ENCODE assay signal across 19 cellular contexts in genomic region chr18:32372047-32372380, GRCh38.
DNase-seq lines count a peak whose midpoint lies in the region; ATAC-seq and TF ChIP-seq lines count a peak whose summit lies in the region.
"Had no signal": no experiment of that assay in that cellular context is flagged by ENCODE, and none has a peak within 500 bp of the region (broad histone marks: within the 10 kb centered on the region; RNA-seq: fewer than 3 reads in every experiment).

No MANE protein-coding gene starts in this region.

- H3K4me3 ChIP-seq in HEK293 (ENCODE audit: low read depth, low read length) = no peak overlapping the region
- no peak overlapping the region for H3K4me3 ChIP-seq in colonic mucosa
- H3K4me3 ChIP-seq in mucosa of stomach (ENCODE audit: low read length) = no peak overlapping the region
- no peak overlapping the region for H3K4me3 ChIP-seq in upper lobe of left lung

- no peak for DNase-seq in colonic mucosa
- no peak for DNase-seq in upper lobe of left lung
- no peak for DNase-seq in OCI-M1 (lab: John Stamatoyannopoulos, UW)
- no peak for DNase-seq in EL
- no peak for DNase-seq in iPS-NIHi11 (ENCODE audit: low spot score)
- DNase-seq: activated B cell treated with CpG ODN at 0.5 μM for 24 hours; activated CD8-positive, alpha-beta T cell treated with anti-CD3 and anti-CD28 coated beads for 36 hours; amniotic stem cell; CD4-positive, alpha-beta T cell; GOT3; naive thymus-derived CD8-positive, alpha-beta T cell; RPMI8226; stimulated activated CD4-positive, alpha-beta T cell treated with anti-CD3 and anti-CD28 coated beads, Interleukin-1b, Interleukin-23, amount 100 ng/mL, for 48 hours; stimulated activated naive CD8-positive, alpha-beta T cell treated with anti-CD3 and anti-CD28 coated beads, Interleukin-15, Interleukin-2, amounts not matched to agents 100 U/mL and 50 U/mL, for 24 hours had no signal

- TF ChIP-seq EP300 in upper lobe of left lung (IDR thresholded peaks at IDR 0.05) = no peak

- 18 to 42% methylated on average over 2 of the region's 2 CpGs for whole genome bisulfite sequencing in upper lobe of left lung, 2 donors

- no peak for TF ChIP-seq CTCF in HEK293 (tag by site-specific recombination; IDR thresholded peaks at IDR 0.05)
- no peak for TF ChIP-seq CTCF in colonic mucosa (IDR thresholded peaks at IDR 0.05)
- TF ChIP-seq CTCF in upper lobe of left lung (IDR thresholded peaks at IDR 0.05) = no peak

- ATAC-seq in upper lobe of left lung (ENCODE audit: low FRiP score in 2 of 2) (peak in 1 of 2 donors; percentile 52), HG03196 (IDR thresholded peaks at IDR 0.05; ENCODE audit: unreplicated experiment) (no peak)
- ATAC-seq: activated CD8-positive, alpha-beta T cell treated with anti-CD3 and anti-CD28 coated beads for 36 hours; naive thymus-derived CD8-positive, alpha-beta T cell; SK-N-SH treated with all-trans-retinoic acid at 6 μM for 48 hours; stimulated activated naive CD8-positive, alpha-beta T cell treated with anti-CD3 and anti-CD28 coated beads, Interleukin-15, Interleukin-2, amounts not matched to agents 100 U/mL and 50 U/mL, for 24 hours had no signal

- no peaks in the 10 kb centered on the region for H3K36me3 ChIP-seq in HEK293 (ENCODE audit: control insufficient read depth in 2 of 2, insufficient read depth in 1 of 2, low read length in 2 of 2)
- no peaks in the 10 kb centered on the region for H3K36me3 ChIP-seq in colonic mucosa
- no peaks in the 10 kb centered on the region for H3K36me3 ChIP-seq in mucosa of stomach (ENCODE audit: control insufficient read depth, insufficient read depth, low read length)
- no peaks in the 10 kb centered on the region for H3K36me3 ChIP-seq in upper lobe of left lung

- H3K9ac ChIP-seq in colonic mucosa (ENCODE audit: low read depth in 2 of 2, low read length in 2 of 2) (peak overlapping the region in 1 of 2 donors; percentile 67), mucosa of stomach (ENCODE audit: low read length) (peak overlapping the region; percentile 6)
- H3K9ac ChIP-seq: parathyroid adenoma had no signal

- H3K9me3 ChIP-seq in HEK293 (ENCODE audit: control insufficient read depth, insufficient read depth, low read depth, low read length) (no peaks in the 10 kb centered on the region), colonic mucosa (no peaks in the 10 kb centered on the region), mucosa of stomach (ENCODE audit: control insufficient read depth, low read length) (no peaks in the 10 kb centered on the region), upper lobe of left lung (no peaks in the 10 kb centered on the region)

- H3K27ac ChIP-seq in HEK293 (ENCODE audit: extremely low read depth, low read depth, low read length) = no peak overlapping the region
- H3K27ac ChIP-seq in colonic mucosa = peak overlapping the region; percentile 80
- H3K27ac ChIP-seq in upper lobe of left lung = peak overlapping the region; percentile 45 to 72 (median 63)
- H3K27ac ChIP-seq: parathyroid adenoma had no signal

- intact Hi-C loops in colonic mucosa (cut with DNase I) = no loop called here

- H3K27me3 ChIP-seq in colonic mucosa = no peaks in the 10 kb centered on the region
- no peaks in the 10 kb centered on the region for H3K27me3 ChIP-seq in mucosa of stomach (ENCODE audit: control insufficient read depth, insufficient read depth, low read length)
- no peaks in the 10 kb centered on the region for H3K27me3 ChIP-seq in upper lobe of left lung

- H3K4me1 ChIP-seq in HEK293 (ENCODE audit: control insufficient read depth, insufficient read depth, low read length) (peaks cover 10% of the 10 kb centered on the region), colonic mucosa (no peaks in the 10 kb centered on the region), mucosa of stomach (ENCODE audit: control insufficient read depth, insufficient read depth, low read length) (peaks cover 49% of the 10 kb centered on the region), upper lobe of left lung (peaks cover 0 to 11% (median 6%) of the 10 kb centered on the region in 4 donors)

- CTCF ChIA-PET in HEK293 (lab: Yijun Ruan, JAX) = interaction anchor here (1.1 to 2.6 kb wide), 6 partner anchors 15 to 214 kb away, joined by 3 to 11 read pairs (median 4); partner anchors contain the start of gene GAREM1

- TF ChIP-seq POLR2A in upper lobe of left lung (IDR thresholded peaks at IDR 0.05) = no peak

- POLR2A ChIA-PET in HEK293 (lab: Yijun Ruan, JAX) = interaction anchor here (0.5 to 2.8 kb wide), 2 partner anchors 98 to 443 kb away, joined by 3 to 12 read pairs; partner anchors contain the start of gene GAREM1

TF ChIP-seq in HEK293, 187 proteins besides CTCF, POLR2A, EP300 and RAD21:
- TF ChIP-seq ZNF214 (tag by site-specific recombination; IDR thresholded peaks at IDR 0.05; ENCODE audit: borderline replicate concordance) (no peak), ZNF501 (tag by site-specific recombination; IDR thresholded peaks at IDR 0.05) (0 out of 2 replicates have a peak, but pooled peaks have one; percentile 24), ZNF664 (tag by site-specific recombination; IDR thresholded peaks at IDR 0.05) (peak; percentile 48; the same call in 1 of the 2 replicates), ZNF350 (tag by site-specific recombination; IDR thresholded peaks at IDR 0.05) (no peak), ZIC2 (tag by site-specific recombination; IDR thresholded peaks at IDR 0.05) (no peak), ZNF518A (tag by site-specific recombination; conservative IDR thresholded peaks at IDR 0.05; ENCODE audit: low read depth) (no peak), ZBTB6 (tag by site-specific recombination; IDR thresholded peaks at IDR 0.05) (no peak), ZNF175 (tag by site-specific recombination; IDR thresholded peaks at IDR 0.05) (no peak), ZBTB7A (tag by site-specific recombination; IDR thresholded peaks at IDR 0.05; ENCODE audit: low read depth) (no peak), ZBTB20 (tag by site-specific recombination; IDR thresholded peaks at IDR 0.05) (no peak), ZNF791 (tag by site-specific recombination; IDR thresholded peaks at IDR 0.05) (no peak), ZNF514 (tag by site-specific recombination; IDR thresholded peaks at IDR 0.05) (no peak)
TF ChIP-seq in HEK293: peak in this region for 2.
